1 cellular context compared by ENCODE assay signal in genomic region chr15:88690331-88690730, GRCh38.
TF ChIP-seq lines count a peak whose summit lies in the region.

No MANE protein-coding gene starts in this region.

TF ChIP-seq in K562, 482 proteins besides CTCF, POLR2A, EP300 and RAD21 (continued from another document):
- TF ChIP-seq ZNF655 (CRISPR knock-in tag; IDR thresholded peaks at IDR 0.05) = no peak
- no peak for TF ChIP-seq CAMTA2 (CRISPR knock-in tag; conservative IDR thresholded peaks at IDR 0.05)
- no peak for TF ChIP-seq ELF1 (tag; IDR thresholded peaks at IDR 0.05)
- TF ChIP-seq RFX1 (IDR thresholded peaks at IDR 0.05) = no peak
- no peak for TF ChIP-seq HDAC8 (tag; IDR thresholded peaks at IDR 0.05)
- TF ChIP-seq AFF4 (CRISPR knock-in tag; IDR thresholded peaks at IDR 0.05) = no peak
- no peak for TF ChIP-seq NELFE (IDR thresholded peaks at IDR 0.05; ENCODE audit: insufficient read depth, insufficient read length)
- TF ChIP-seq CSDE1 (IDR thresholded peaks at IDR 0.05) = no peak
- no peak for TF ChIP-seq JUND (IDR thresholded peaks at IDR 0.05; ENCODE audit: borderline replicate concordance, low read depth, low read length)
- no peak for TF ChIP-seq JUND (tag; IDR thresholded peaks at IDR 0.05; ENCODE audit: borderline replicate concordance, low read depth, low read length)
TF ChIP-seq in K562: peak in this region for 0.
